24 cellular contexts compared by ENCODE assay signal in genomic region chr7:51451751-51452465, GRCh38.
DNase-seq lines count a peak whose midpoint lies in the region; ATAC-seq and TF ChIP-seq lines count a peak whose summit lies in the region.
"Had no signal": no experiment of that assay in that cellular context is flagged by ENCODE, and none has a peak within 500 bp of the region (broad histone marks: within the 10 kb centered on the region; RNA-seq: fewer than 3 reads in every experiment).

No MANE protein-coding gene starts in this region.

- no peaks in the 10 kb centered on the region for H3K36me3 Mint-ChIP-seq in neural crest cell (ENCODE audit: low read depth)

- no peak overlapping the region for H2AK5ac ChIP-seq in mesenchymal stem cell (ENCODE audit: low read length, severe bottlenecking)

- in situ Hi-C loops in gastrocnemius medialis (cut with MboI; ENCODE audit: low sequenced_read_pairs in 4 of 4) = no loop called here

- no peak overlapping the region for H2BK12ac ChIP-seq in mesenchymal stem cell (ENCODE audit: low read length in 2 of 2)

- H2BK120ac ChIP-seq in mesenchymal stem cell (ENCODE audit: low read depth, low read length) = no peak overlapping the region

- no peak for ATAC-seq in gastrocnemius medialis
- ATAC-seq: left lung had no signal

- CTCF ChIA-PET in HEK293 (lab: Yijun Ruan, JAX) = interaction anchor here (0.6 kb wide), 2 partner anchors 22 to 543 kb away, joined by 4 to 5 read pairs; no protein-coding TSS in a partner anchor

- no peak overlapping the region for H3K18ac ChIP-seq in mesenchymal stem cell (ENCODE audit: low read depth in 1 of 2, low read length in 2 of 2)

- no peak overlapping the region for H3K14ac ChIP-seq in mesenchymal stem cell (ENCODE audit: low read length in 2 of 2)

- H3K27ac ChIP-seq in HEK293 (ENCODE audit: extremely low read depth, low read depth, low read length) = no peak overlapping the region
- no peak overlapping the region for H3K27ac ChIP-seq in WERI-Rb-1
- H3K27ac ChIP-seq in mesenchymal stem cell (ENCODE audit: low read length, poor library complexity, severe bottlenecking) = no peak overlapping the region
- H3K27ac ChIP-seq in gastrocnemius medialis = no peak overlapping the region
- H3K27ac ChIP-seq: brain microvascular endothelial cell, left lung, PC-9, SJCRH30, transverse colon, VCaP had no signal

- no peak overlapping the region for H3K27ac Mint-ChIP-seq in neural crest cell (ENCODE audit: unreplicated experiment)
- H3K27ac Mint-ChIP-seq: nephron; stimulated activated naive CD8-positive, alpha-beta T cell treated with anti-CD3 and anti-CD28 coated beads, Interleukin-15, Interleukin-2, amounts not matched to agents 100 ng/mL and 50 ng/mL, for 24 hours had no signal

- no peak overlapping the region for H2AFZ ChIP-seq in mesenchymal stem cell (ENCODE audit: low read depth, low read length)
- H2AFZ ChIP-seq: PC-9 had no signal

- no peaks in the 10 kb centered on the region for H3K36me3 ChIP-seq in HEK293 (ENCODE audit: control insufficient read depth in 2 of 2, insufficient read depth in 1 of 2, low read length in 2 of 2)
- H3K36me3 ChIP-seq in WERI-Rb-1 = no peaks in the 10 kb centered on the region
- no peaks in the 10 kb centered on the region for H3K36me3 ChIP-seq in mesenchymal stem cell (ENCODE audit: control insufficient read depth in 1 of 2, insufficient read depth in 2 of 2, low read depth in 1 of 2, low read length in 2 of 2)
- no peaks in the 10 kb centered on the region for H3K36me3 ChIP-seq in gastrocnemius medialis
- H3K36me3 ChIP-seq: brain microvascular endothelial cell, left lung, SJCRH30, transverse colon had no signal

- peaks cover 10% of the 10 kb centered on the region for H3K4me1 Mint-ChIP-seq in neural crest cell

- no peak overlapping the region for H3K4ac ChIP-seq in mesenchymal stem cell (ENCODE audit: low read depth in 1 of 2, low read length in 2 of 2)

- peak; percentile 35 for DNase-seq in DMS 273 (lab: John Stamatoyannopoulos, UW; ENCODE audit: unreplicated experiment)
- DNase-seq in DMS 273 treated with DMSO at 0.1 percent for 48 hours (lab: John Stamatoyannopoulos, UW) = no peak
- peak; percentile 55 for DNase-seq in WERI-Rb-1
- peak; percentile 40 for DNase-seq in neural crest cell (ENCODE audit: low read depth, low spot score)
- DNase-seq in mesenchymal stem cell = no peak
- DNase-seq in occipital lobe (lab: John Stamatoyannopoulos, UW) = no peak
- DNase-seq in gastrocnemius medialis = no peak
- DNase-seq: 8988T; activated CD4-positive, alpha-beta T cell treated with anti-CD3 and anti-CD28 coated beads, Interleukin-2, amount 50 U/mL, for 4 hours; activated gamma-delta T cell treated with Interleukin-2 at 50 U/mL for 16 hours; activated T-cell treated with anti-CD3 and anti-CD28 coated beads for 4 hours; brain microvascular endothelial cell; effector memory CD4-positive, alpha-beta T cell; left lung; MM.1S; NCI-H187 treated with DMSO at 0.1 percent for 48 hours; PC-9; SJCRH30; stimulated activated CD4-positive, alpha-beta T cell treated with anti-CD3 and anti-CD28 coated beads, Interleukin-4, amount 100 ng/mL, for 1 hour; transverse colon had no signal

- H3K4me2 ChIP-seq in mesenchymal stem cell (ENCODE audit: low read length, poor library complexity, severe bottlenecking) = no peak overlapping the region
- H3K4me2 ChIP-seq: PC-9 had no signal

- WGBS in mesenchymal stem cell = 56% methylated on average over 10 of the region's 10 CpGs

- no peaks in the 10 kb centered on the region for H3K27me3 Mint-ChIP-seq in neural crest cell (ENCODE audit: low read depth)

- no peak overlapping the region for H3K23ac ChIP-seq in mesenchymal stem cell (ENCODE audit: low read length in 2 of 2)

- H3K9me3 Mint-ChIP-seq in neural crest cell = no peaks in the 10 kb centered on the region
- H3K9me3 Mint-ChIP-seq: nephron; stimulated activated naive CD8-positive, alpha-beta T cell treated with anti-CD3 and anti-CD28 coated beads, Interleukin-15, Interleukin-2, amounts not matched to agents 100 ng/mL and 50 ng/mL, for 24 hours had no signal

- H2BK5ac ChIP-seq in mesenchymal stem cell (ENCODE audit: low read depth, low read length, poor library complexity, severe bottlenecking) = no peak overlapping the region

- POLR2A ChIA-PET in HEK293 (lab: Yijun Ruan, JAX) = interaction anchor here (0.5 kb wide), 1 partner anchor 9 kb away, joined by 3 read pairs; no protein-coding TSS in a partner anchor

- no peak overlapping the region for H2BK15ac ChIP-seq in mesenchymal stem cell (ENCODE audit: low read depth, poor library complexity, severe bottlenecking)

- no peaks in the 10 kb centered on the region for H3K27me3 ChIP-seq in WERI-Rb-1 (ENCODE audit: insufficient read depth, low read depth, severe bottlenecking)
- H3K27me3 ChIP-seq in mesenchymal stem cell (ENCODE audit: control insufficient read depth in 1 of 2, insufficient read depth in 1 of 2, low read length in 2 of 2) = no peaks in the 10 kb centered on the region
- H3K27me3 ChIP-seq in gastrocnemius medialis = no peaks in the 10 kb centered on the region
- H3K27me3 ChIP-seq: brain microvascular endothelial cell, left lung, transverse colon had no signal

- no peaks in the 10 kb centered on the region for H3K79me1 ChIP-seq in mesenchymal stem cell (replicated peaks; ENCODE audit: low read length, poor library complexity, severe bottlenecking)

- H3K4me3 Mint-ChIP-seq in neural crest cell = no peak overlapping the region
- H3K4me3 Mint-ChIP-seq: nephron; stimulated activated naive CD8-positive, alpha-beta T cell treated with anti-CD3 and anti-CD28 coated beads, Interleukin-15, Interleukin-2, amounts not matched to agents 100 ng/mL and 50 ng/mL, for 24 hours had no signal

- no peaks in the 10 kb centered on the region for H3K9me3 ChIP-seq in HEK293 (ENCODE audit: control insufficient read depth, insufficient read depth, low read depth, low read length)
- H3K9me3 ChIP-seq in WERI-Rb-1 (ENCODE audit: severe bottlenecking) = no peaks in the 10 kb centered on the region
- no peaks in the 10 kb centered on the region for H3K9me3 ChIP-seq in mesenchymal stem cell (ENCODE audit: control insufficient read depth, low read length)
- H3K9me3 ChIP-seq in gastrocnemius medialis = no peaks in the 10 kb centered on the region
- H3K9me3 ChIP-seq: left lung, SJCRH30, transverse colon had no signal

- no peak overlapping the region for H4K91ac ChIP-seq in mesenchymal stem cell (ENCODE audit: low read length)

- H3K9ac ChIP-seq in mesenchymal stem cell (ENCODE audit: low read length) = no peak overlapping the region

- no peak overlapping the region for H3K4me3 ChIP-seq in HEK293 (ENCODE audit: low read depth, low read length)
- no peak overlapping the region for H3K4me3 ChIP-seq in WERI-Rb-1 (ENCODE audit: low read depth, low read length)
- no peak overlapping the region for H3K4me3 ChIP-seq in mesenchymal stem cell (ENCODE audit: insufficient read depth in 1 of 2, low read depth in 1 of 2, low read length in 2 of 2)
- no peak overlapping the region for H3K4me3 ChIP-seq in gastrocnemius medialis
- H3K4me3 ChIP-seq: left lung, PC-9, SJCRH30, transverse colon had no signal

- H3K4me1 ChIP-seq in HEK293 (ENCODE audit: control insufficient read depth, insufficient read depth, low read length) = peaks cover 8% of the 10 kb centered on the region
- H3K4me1 ChIP-seq in mesenchymal stem cell (ENCODE audit: control insufficient read depth, insufficient read depth, low read depth, low read length) = no peaks in the 10 kb centered on the region
- H3K4me1 ChIP-seq in gastrocnemius medialis = no peaks in the 10 kb centered on the region
- H3K4me1 ChIP-seq: left lung, SJCRH30, transverse colon had no signal

- TF ChIP-seq CTCF in HEK293 (tag by site-specific recombination; IDR thresholded peaks at IDR 0.05) (no peak), WERI-Rb-1 (IDR thresholded peaks at IDR 0.05; ENCODE audit: low read depth, low read length) (peak; percentile 58), neural crest cell (conservative IDR thresholded peaks at IDR 0.05) (peak; percentile 42), gastrocnemius medialis (IDR thresholded peaks at IDR 0.05 in 4 of 5, conservative IDR thresholded peaks at IDR 0.05 in 1 of 5) (no peak)

- no peak for TF ChIP-seq POLR2A in gastrocnemius medialis (IDR thresholded peaks at IDR 0.05)

- H4K8ac ChIP-seq in mesenchymal stem cell (ENCODE audit: low read length) = no peak overlapping the region

- intact Hi-C loops in gastrocnemius medialis (cut with DNase I; ENCODE audit: low total_unique reads) = no loop called here

TF ChIP-seq in HEK293, 187 proteins besides CTCF, POLR2A, EP300 and RAD21:
- TF ChIP-seq YY2 (tag by site-specific recombination; IDR thresholded peaks at IDR 0.05) (no peak), ZIC2 (tag by site-specific recombination; IDR thresholded peaks at IDR 0.05) (peak; percentile 18; the same call in 1 of the 2 replicates)

Comparison
In these comparisons a context has a peak if more than half of its experiments do, and no peak if none do; other contexts are left out.
1. DNase-seq: peak in DMS 273 (single experiment), WERI-Rb-1 (single experiment) and neural crest cell (single experiment); none in DMS 273 treated with DMSO at 0.1 percent for 48 hours (single experiment), mesenchymal stem cell (single experiment), occipital lobe (single experiment) and gastrocnemius medialis (0 of 2).
2. CTCF ChIP-seq: peak in WERI-Rb-1 (single experiment) and neural crest cell (single experiment); none in HEK293 (single experiment) and gastrocnemius medialis (0 of 5).